In the genomic region with DNA sequence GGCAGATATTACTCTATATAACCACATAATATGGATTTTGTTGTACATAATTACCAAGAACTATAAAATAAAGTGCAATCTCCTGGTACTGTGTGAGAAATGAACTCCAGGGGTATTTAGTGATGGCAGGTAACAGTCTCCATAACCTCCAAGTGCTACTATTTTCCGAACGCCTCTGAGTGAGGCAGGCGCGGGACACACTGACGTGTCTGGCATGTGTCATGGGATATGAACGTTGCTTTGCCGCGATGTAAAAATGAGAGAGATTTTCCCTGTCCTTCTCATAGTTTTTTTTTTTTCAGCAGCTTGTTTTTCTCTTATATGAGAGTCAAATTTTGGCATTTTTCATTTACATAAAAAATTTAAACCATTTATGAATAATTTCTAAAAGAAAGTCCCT, we compare ENCODE assay signal across 30 cellular contexts. TPM values are rescaled to one million over a fixed set of nuclear protein-coding genes. Genes with fewer than 3 reads are reported as not detected.
"Had no signal": no experiment of that assay in that cellular context is flagged by ENCODE, and none has a peak within 500 bp of the region (broad histone marks: within the 10 kb centered on the region; RNA-seq: fewer than 3 reads in every experiment).

No MANE protein-coding gene starts in this region.

- H3K36me3 Mint-ChIP-seq: activated naive CD4-positive, alpha-beta T cell treated with anti-CD3 and anti-CD28 coated beads, Interleukin-2, amount 50 U/mL, for 72 hours; immature natural killer cell; stimulated activated memory B cell treated with anti-CD40 and anti-IgM and Interleukin-4, amounts not matched to agents 10 μg/mL and 1 μg/mL and 100 μg/mL, for 72 hours had no signal

- ATAC-seq: activated CD4-positive, alpha-beta T cell treated with anti-CD3 and anti-CD28 coated beads for 36 hours; activated naive CD4-positive, alpha-beta T cell treated with anti-CD3 and anti-CD28 coated beads, Interleukin-2, amount 50 U/mL, for 72 hours; activated T-helper 17 cell treated with anti-CD3 and anti-CD28 coated beads, Interleukin-2, amount 50 U/mL, for 72 hours; left lobe of liver; lower lobe of right lung; mucosa of descending colon; sciatic nerve; stimulated activated memory B cell treated with anti-CD40 and anti-IgM and Interleukin-4, amounts not matched to agents 10 μg/mL and 1 μg/mL and 100 μg/mL, for 72 hours had no signal

- H3K27ac Mint-ChIP-seq: activated B cell treated with CpG ODN at 0.5 μM for 24 hours; activated CD4-positive, alpha-beta T cell treated with anti-CD3 and anti-CD28 coated beads for 36 hours; activated naive CD4-positive, alpha-beta T cell treated with anti-CD3 and anti-CD28 coated beads, Interleukin-2, amount 50 U/mL, for 72 hours; activated T-cell treated with anti-CD3 and anti-CD28 coated beads, Interleukin-2, amount 50 U/mL, for 24 hours; activated T-helper 17 cell treated with anti-CD3 and anti-CD28 coated beads, Interleukin-2, amount 50 U/mL, for 72 hours; immature natural killer cell; naive B cell; stimulated activated memory B cell treated with anti-CD40 and anti-IgM and Interleukin-4, amounts not matched to agents 10 μg/mL and 1 μg/mL and 100 μg/mL, for 72 hours had no signal

- DNase-seq: activated B cell treated with CpG ODN at 0.5 μM for 24 hours; activated CD4-positive, alpha-beta T cell treated with anti-CD3 and anti-CD28 coated beads for 36 hours; activated CD4-positive, alpha-beta T cell treated with anti-CD3 and anti-CD28 coated beads, Interleukin-2, amount 50 U/mL, for 4 hours; activated CD8-positive, alpha-beta memory T cell treated with anti-CD3 and anti-CD28 coated beads for 24 hours; activated CD8-positive, alpha-beta memory T cell treated with anti-CD3 and anti-CD28 coated beads, Interleukin-2, amount 50 U/mL, for 4 hours; activated T-cell treated with anti-CD3 and anti-CD28 coated beads, Interleukin-2, amount 50 U/mL, for 24 hours; aorta; brain microvascular endothelial cell; central memory CD4-positive, alpha-beta T cell; dermis blood vessel endothelial cell; effector CD8-positive, alpha-beta T cell; erythroblast; foreskin fibroblast; immature natural killer cell; lower lobe of right lung; mesendoderm; mucosa of descending colon; naive B cell; occipital lobe; small intestine; stimulated activated CD4-positive, alpha-beta T cell treated with anti-CD3 and anti-CD28 coated beads, Interleukin-2, amount 100 ng/mL, for 24 hours; stomach had no signal

- H3K4me3 Mint-ChIP-seq: activated B cell treated with CpG ODN at 0.5 μM for 24 hours; activated CD4-positive, alpha-beta T cell treated with anti-CD3 and anti-CD28 coated beads for 36 hours; activated T-cell treated with anti-CD3 and anti-CD28 coated beads, Interleukin-2, amount 50 U/mL, for 24 hours; activated T-helper 17 cell treated with anti-CD3 and anti-CD28 coated beads, Interleukin-2, amount 50 U/mL, for 72 hours; immature natural killer cell; naive B cell; stimulated activated memory B cell treated with anti-CD40 and anti-IgM and Interleukin-4, amounts not matched to agents 10 μg/mL and 1 μg/mL and 100 μg/mL, for 72 hours had no signal

- H3K9me3 Mint-ChIP-seq: activated B cell treated with CpG ODN at 0.5 μM for 24 hours; activated naive CD4-positive, alpha-beta T cell treated with anti-CD3 and anti-CD28 coated beads, Interleukin-2, amount 50 U/mL, for 72 hours; activated T-cell treated with anti-CD3 and anti-CD28 coated beads, Interleukin-2, amount 50 U/mL, for 24 hours; activated T-helper 17 cell treated with anti-CD3 and anti-CD28 coated beads, Interleukin-2, amount 50 U/mL, for 72 hours; naive B cell; neural crest cell; stimulated activated memory B cell treated with anti-CD40 and anti-IgM and Interleukin-4, amounts not matched to agents 10 μg/mL and 1 μg/mL and 100 μg/mL, for 72 hours had no signal

- H3K4me1 Mint-ChIP-seq: activated T-helper 17 cell treated with anti-CD3 and anti-CD28 coated beads, Interleukin-2, amount 50 U/mL, for 72 hours; immature natural killer cell had no signal

RNA-seq across cellular contexts. Expression of a gene that starts 3.6 kb away (rescaled TPM):
- total RNA-seq: activated CD4-positive, alpha-beta T cell treated with anti-CD3 and anti-CD28 coated beads for 36 hours; activated T-helper 17 cell treated with anti-CD3 and anti-CD28 coated beads, Interleukin-2, amount 50 U/mL, for 72 hours; aorta; dermis blood vessel endothelial cell; fibroblast of lung; posterior vena cava had no signal
